10 cellular contexts compared by ENCODE assay signal in the genomic region with DNA sequence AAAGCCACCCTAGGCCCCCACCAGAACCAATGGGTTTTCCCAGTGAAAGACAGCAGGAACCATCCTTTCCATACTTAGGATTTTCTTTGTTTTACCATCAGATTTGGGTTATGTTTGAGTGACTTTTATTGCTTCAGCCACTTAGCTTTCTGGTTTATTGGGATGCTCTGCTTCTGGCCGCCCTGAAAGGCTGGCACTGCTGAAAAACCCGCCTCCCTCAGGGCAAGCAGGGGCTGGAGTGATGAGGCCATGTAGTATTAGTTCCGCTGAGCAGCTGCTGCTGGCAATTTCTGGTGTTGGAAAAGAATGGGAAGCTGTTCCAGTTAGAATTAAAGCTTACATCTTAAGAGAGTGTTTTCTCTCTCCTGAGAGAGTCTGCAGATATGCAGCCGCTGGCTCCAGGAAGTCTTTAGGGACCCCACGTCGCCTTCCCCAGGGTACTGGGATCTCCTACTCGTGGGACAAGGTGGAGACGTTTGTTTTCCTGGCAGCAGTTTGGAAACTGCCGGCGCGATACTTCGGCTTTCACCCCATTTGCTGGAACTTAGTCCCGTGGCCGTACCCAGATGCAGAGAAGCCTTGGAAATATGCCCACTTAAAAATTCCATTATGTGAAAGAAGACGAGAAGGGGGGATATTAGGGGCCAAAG.
DNase-seq lines count a peak whose midpoint lies in the region; ATAC-seq and TF ChIP-seq lines count a peak whose summit lies in the region.
"Had no signal": no experiment of that assay in that cellular context is flagged by ENCODE, and none has a peak within 500 bp of the region (broad histone marks: within the 10 kb centered on the region; RNA-seq: fewer than 3 reads in every experiment).

No MANE protein-coding gene starts in this region.

- peak overlapping the region; percentile 54 for H3K27ac ChIP-seq in suprapubic skin
- H3K27ac ChIP-seq: WERI-Rb-1 had no signal

- H3K36me3 ChIP-seq in MG63 (no peaks in the 10 kb centered on the region), suprapubic skin (no peaks in the 10 kb centered on the region)
- H3K36me3 ChIP-seq: WERI-Rb-1 had no signal

- H3K4me3 Mint-ChIP-seq in chondrocyte (ENCODE audit: unreplicated experiment) (peak overlapping the region; percentile 70), memory B cell (no peak overlapping the region)

- peaks cover 23% of the 10 kb centered on the region for H3K4me1 ChIP-seq in suprapubic skin

- H3K9me3 ChIP-seq in MG63 (no peaks in the 10 kb centered on the region), suprapubic skin (no peaks in the 10 kb centered on the region)

- WGBS in suprapubic skin = 33% methylated on average over 15 of the region's 15 CpGs

- TF ChIP-seq POLR2A in suprapubic skin (IDR thresholded peaks at IDR 0.05) = no peak

- TF ChIP-seq EP300 in suprapubic skin (IDR thresholded peaks at IDR 0.05) = no peak

- peak; percentile 30 for DNase-seq in MG63
- DNase-seq in chondrocyte (ENCODE audit: low spot score) = no peak
- DNase-seq in memory B cell (ENCODE audit: low spot score in 2 of 2) = no peak
- DNase-seq in suprapubic skin (ENCODE audit: low spot score in 2 of 2) = no peak
- DNase-seq in NCI-H748 (lab: John Stamatoyannopoulos, UW; ENCODE audit: unreplicated experiment) = no peak
- DNase-seq in stimulated activated naive CD4-positive, alpha-beta T cell treated with Interleukin-2 at 50 U/mL for 16 hours (lab: John Stamatoyannopoulos, UW) = no peak
- no peak for DNase-seq in H4 (ENCODE audit: low spot score)
- DNase-seq: NCI-H2081 treated with DMSO at 0.1 percent for 48 hours, WERI-Rb-1 had no signal

- H3K27ac Mint-ChIP-seq in chondrocyte (ENCODE audit: unreplicated experiment) = peak overlapping the region; percentile 78
- H3K27ac Mint-ChIP-seq in memory B cell = peak overlapping the region; percentile 51

- TF ChIP-seq CTCF in chondrocyte (IDR thresholded peaks at IDR 0.05) (no peak), suprapubic skin (IDR thresholded peaks at IDR 0.05) (no peak)

- no peaks in the 10 kb centered on the region for H3K9me3 Mint-ChIP-seq in chondrocyte (ENCODE audit: low read depth)
- H3K9me3 Mint-ChIP-seq in memory B cell = no peaks in the 10 kb centered on the region

- H3K4me3 ChIP-seq in MG63 (no peak overlapping the region), suprapubic skin (peak overlapping the region; percentile 37)

- H3K4me1 Mint-ChIP-seq in chondrocyte (ENCODE audit: low read depth) (peaks cover 42% of the 10 kb centered on the region), memory B cell (peaks cover 52% of the 10 kb centered on the region)

- ATAC-seq in memory B cell (ENCODE audit: low read depth) (no peak), HG02981 (IDR thresholded peaks at IDR 0.05; ENCODE audit: unreplicated experiment) (no peak)

- H3K27me3 Mint-ChIP-seq in chondrocyte (ENCODE audit: low read depth) (no peaks in the 10 kb centered on the region), memory B cell (no peaks in the 10 kb centered on the region)

- H3K27me3 ChIP-seq in MG63 (no peaks in the 10 kb centered on the region), suprapubic skin (no peaks in the 10 kb centered on the region)

- H3K36me3 Mint-ChIP-seq in chondrocyte (ENCODE audit: low read depth) (peaks cover 2% of the 10 kb centered on the region), memory B cell (peaks cover 25% of the 10 kb centered on the region)
